20 cellular contexts compared by ENCODE assay signal in the genomic region with DNA sequence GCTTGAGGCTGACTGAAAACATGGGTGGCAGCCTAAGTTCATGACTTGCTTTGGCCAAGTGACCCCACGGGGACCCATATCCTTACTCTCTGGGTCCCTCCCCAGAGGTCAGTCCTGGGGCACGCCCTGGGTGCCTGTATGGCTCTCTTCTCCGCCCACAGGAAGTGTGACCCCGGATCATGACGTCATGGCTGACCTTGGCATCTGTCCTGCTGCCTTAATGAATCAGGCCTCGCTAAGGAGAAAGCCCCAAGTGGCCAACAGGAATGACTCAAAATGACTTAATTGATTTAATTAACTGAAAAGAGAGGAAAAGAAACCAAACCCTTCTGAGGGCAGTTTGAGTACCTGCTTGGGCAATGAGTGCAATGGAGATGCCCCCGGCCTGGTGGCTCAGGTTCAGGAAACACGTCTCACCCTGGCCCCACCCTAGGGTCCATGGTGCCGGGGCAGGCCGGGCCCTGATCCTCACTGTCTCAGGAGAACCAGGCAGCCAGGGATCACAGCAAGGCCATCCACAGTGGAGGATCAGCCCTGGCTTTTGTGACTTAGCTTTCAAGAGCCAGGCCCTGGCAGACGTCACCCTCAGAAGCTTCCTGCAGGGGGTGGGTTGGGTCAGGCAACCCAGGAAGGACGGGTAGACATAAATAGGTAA.
DNase-seq lines count a peak whose midpoint lies in the region; ATAC-seq, FAIRE-seq and TF ChIP-seq lines count a peak whose summit lies in the region.
"Had no signal": no experiment of that assay in that cellular context is flagged by ENCODE, and none has a peak within 500 bp of the region (broad histone marks: within the 10 kb centered on the region; RNA-seq: fewer than 3 reads in every experiment).

No MANE protein-coding gene starts in this region.

- BruUV-seq in HCT116 (replicated peaks; lab: Mats Ljungman, UMichigan), result no TSS peak
- no TSS peak for BruUV-seq in mammary epithelial cell (replicated peaks; lab: Mats Ljungman, UMichigan)

- H4K20me1 ChIP-seq in BLaER1 treated with 17β-estradiol and CSF1 and Interleukin-3, amounts not matched to agents 10 nM and 100 nM, result no peaks in the 10 kb centered on the region
- no peaks in the 10 kb centered on the region for H4K20me1 ChIP-seq in HCT116 (ENCODE audit: insufficient read depth)
- H4K20me1 ChIP-seq in mammary epithelial cell (ENCODE audit: insufficient read depth, low read length), result no peaks in the 10 kb centered on the region
- no peaks in the 10 kb centered on the region for H4K20me1 ChIP-seq in keratinocyte (ENCODE audit: control insufficient read depth, extremely low read depth, insufficient read depth, low read length)

- POLR2A ChIA-PET in HCT116 (lab: Charles Lee), result no interaction called here

- H3K79me2 ChIP-seq in HCT116 (ENCODE audit: insufficient read depth, low read length) (no peaks in the 10 kb centered on the region), mammary epithelial cell (ENCODE audit: insufficient read depth, low read length) (no peaks in the 10 kb centered on the region), keratinocyte (ENCODE audit: control insufficient read depth, insufficient read depth, low read length) (no peaks in the 10 kb centered on the region)

- H2AFZ ChIP-seq in HCT116 (ENCODE audit: low read depth, low read length, poor library complexity, severe bottlenecking), result no peak overlapping the region
- no peak overlapping the region for H2AFZ ChIP-seq in mammary epithelial cell (ENCODE audit: low read depth, low read length)
- peak overlapping the region; percentile 59 for H2AFZ ChIP-seq in keratinocyte (ENCODE audit: control insufficient read depth, low read length)

- peak; percentile 29 for FAIRE-seq in keratinocyte (lab: Jason Lieb, UNC)
- no peak for FAIRE-seq in GM12891 (lab: Jason Lieb, UNC)
- FAIRE-seq: GM18507, H54 had no signal

- ATAC-seq in HCT116 (peak; percentile 27; the same call in 1 of the 2 replicates), HG03439 (IDR thresholded peaks at IDR 0.05; ENCODE audit: unreplicated experiment) (no peak)
- ATAC-seq: left colon had no signal

- WGBS in mammary epithelial cell (ENCODE audit: low coverage, missing lambda C conversion rate), result 82% methylated on average over 8 of the region's 12 CpGs

- H3K4me2 ChIP-seq in BLaER1 treated with 17β-estradiol and CSF1 and Interleukin-3, amounts not matched to agents 10 nM and 100 nM, result peak overlapping the region in 6 of 11 experiments; percentile 14 to 53 (median 40); a peak in 6 of 22 replicates
- H3K4me2 ChIP-seq in HCT116 (ENCODE audit: low read length), result peak overlapping the region; percentile 31
- H3K4me2 ChIP-seq in mammary epithelial cell (ENCODE audit: insufficient read depth, low read depth, low read length), result no peak overlapping the region
- H3K4me2 ChIP-seq in keratinocyte (ENCODE audit: control insufficient read depth, extremely low read depth, insufficient read depth, low read depth, low read length), result peak overlapping the region; percentile 11

- CTCF ChIA-PET in HCT116 (lab: Charles Lee), result no interaction called here
- CTCF ChIA-PET in mammary epithelial cell (lab: Charles Lee; ENCODE audit: low non-redundant PET), result no interaction called here

- in situ Hi-C loops in mammary epithelial cell (cut with MboI; ENCODE audit: low sequenced_read_pairs in 2 of 2), result no loop called here

- no peaks in the 10 kb centered on the region for H3K36me3 ChIP-seq in BLaER1 treated with 17β-estradiol and CSF1 and Interleukin-3, amounts not matched to agents 10 nM and 100 nM
- no peaks in the 10 kb centered on the region for H3K36me3 ChIP-seq in HCT116 (ENCODE audit: control insufficient read depth in 1 of 2, insufficient read depth in 2 of 2, low read length in 2 of 2)
- no peaks in the 10 kb centered on the region for H3K36me3 ChIP-seq in mammary epithelial cell (ENCODE audit: insufficient read depth, low read length)
- H3K36me3 ChIP-seq in keratinocyte (ENCODE audit: control insufficient read depth in 2 of 2, extremely low read depth in 1 of 2, insufficient read depth in 2 of 2, low read length in 2 of 2), result no peaks in the 10 kb centered on the region
- H3K36me3 ChIP-seq: ascending aorta, upper lobe of left lung had no signal

- H3K9me1 ChIP-seq in keratinocyte (ENCODE audit: control insufficient read depth, extremely low read depth, insufficient read depth, low read length), result no peaks in the 10 kb centered on the region

- H3K27me3 ChIP-seq in BLaER1 treated with 17β-estradiol and CSF1 and Interleukin-3, amounts not matched to agents 10 nM and 100 nM, result no peaks in the 10 kb centered on the region
- no peaks in the 10 kb centered on the region for H3K27me3 ChIP-seq in HCT116 (ENCODE audit: insufficient read depth, low read length)
- H3K27me3 ChIP-seq in mammary epithelial cell (ENCODE audit: insufficient read depth, low read length), result no peaks in the 10 kb centered on the region
- no peaks in the 10 kb centered on the region for H3K27me3 ChIP-seq in keratinocyte (ENCODE audit: control insufficient read depth, extremely low read depth, insufficient read depth, low read length)
- H3K27me3 ChIP-seq: ascending aorta, upper lobe of left lung had no signal

- no peaks in the 10 kb centered on the region for H3K9me3 ChIP-seq in BLaER1 treated with 17β-estradiol and CSF1 and Interleukin-3, amounts not matched to agents 10 nM and 100 nM (replicated peaks in 1 of 11)
- H3K9me3 ChIP-seq in HCT116 (ENCODE audit: control insufficient read depth in 1 of 2, insufficient read depth in 1 of 2, low read depth in 1 of 2, low read length in 2 of 2), result no peaks in the 10 kb centered on the region
- H3K9me3 ChIP-seq in mammary epithelial cell (replicated peaks; ENCODE audit: insufficient read depth, low read length), result no peaks in the 10 kb centered on the region
- no peaks in the 10 kb centered on the region for H3K9me3 ChIP-seq in keratinocyte (ENCODE audit: control insufficient read depth, low read depth, low read length)
- H3K9me3 ChIP-seq: ascending aorta, upper lobe of left lung had no signal

- no peak overlapping the region for H3K9ac ChIP-seq in BLaER1 treated with 17β-estradiol and CSF1 and Interleukin-3, amounts not matched to agents 10 nM and 100 nM
- H3K9ac ChIP-seq in HCT116 (ENCODE audit: low read length), result no peak overlapping the region
- H3K9ac ChIP-seq in mammary epithelial cell (ENCODE audit: insufficient read depth, low read length), result no peak overlapping the region
- H3K9ac ChIP-seq in keratinocyte (ENCODE audit: control insufficient read depth, extremely low read depth, insufficient read depth, low read length), result no peak overlapping the region

- TF ChIP-seq POLR2A in HCT116 (IDR thresholded peaks at IDR 0.05; ENCODE audit: borderline replicate concordance, extremely low read depth, insufficient read depth, insufficient read length) (no peak), GM12891 (IDR thresholded peaks at IDR 0.05; ENCODE audit: low read depth, low read length) (no peak)

- H3K9me2 ChIP-seq in HCT116 (ENCODE audit: insufficient read depth), result no peaks in the 10 kb centered on the region

- no peak overlapping the region for H3K4me3 ChIP-seq in BLaER1 treated with 17β-estradiol and CSF1 and Interleukin-3, amounts not matched to agents 10 nM and 100 nM
- H3K4me3 ChIP-seq in HCT116 (replicated peaks in 1 of 2; ENCODE audit: low read depth in 1 of 2, low read length in 2 of 2) (no peak overlapping the region), mammary epithelial cell (replicated peaks in 1 of 3; ENCODE audit: insufficient read depth in 1 of 3, low read depth in 2 of 3, low read length in 3 of 3) (no peak overlapping the region), keratinocyte (ENCODE audit: control insufficient read depth in 2 of 3, extremely low read depth in 1 of 3, insufficient read depth in 2 of 3, low read depth in 1 of 3, low read length in 3 of 3) (no peak overlapping the region)
- H3K4me3 ChIP-seq: ascending aorta, upper lobe of left lung had no signal

- TF ChIP-seq CTCF in HCT116 (IDR thresholded peaks at IDR 0.05 in 2 of 3, conservative IDR thresholded peaks at IDR 0.05 in 1 of 3; ENCODE audit: borderline replicate concordance in 1 of 3, insufficient read depth in 1 of 3, low read depth in 2 of 3, low read length in 2 of 3), result no peak
- no peak for TF ChIP-seq CTCF in mammary epithelial cell (conservative IDR thresholded peaks at IDR 0.05 in 1 of 2, IDR thresholded peaks at IDR 0.05 in 1 of 2; ENCODE audit: extremely low read depth in 1 of 2, insufficient read depth in 1 of 2, low read depth in 1 of 2, low read length in 2 of 2)
- TF ChIP-seq CTCF in keratinocyte (optimal IDR thresholded peaks at IDR 0.05 in 1 of 3, IDR thresholded peaks at IDR 0.05 in 1 of 3, conservative IDR thresholded peaks at IDR 0.05 in 1 of 3; ENCODE audit: extremely low read depth in 1 of 3, insufficient read depth in 2 of 3, low read length in 3 of 3), result peak in 1 of 3 experiments; percentile 30

- intact Hi-C loops in HCT116 (cut with micrococcal nuclease) (no loop called here), mammary epithelial cell (cut with micrococcal nuclease) (loop anchor here (5.0 kb wide), 1 partner anchor 112 kb away; a partner anchor contains a TSS)

- dilution Hi-C loops in mammary epithelial cell (cut with HindIII; ENCODE audit: low sequenced_read_pairs) (loop anchor here (5.0 kb wide), 1 partner anchor 87 kb away; no protein-coding TSS in a partner anchor), keratinocyte (cut with MboI; ENCODE audit: extremely low pct_ligation_motif_present, low sequenced_read_pairs) (no loop called here)

- RAD21 ChIA-PET in HCT116 (lab: Charles Lee; ENCODE audit: low non-redundant PET in 1 of 2, low total read pairs in 2 of 2, uncharacterized antibody in 2 of 2, unreplicated experiment in 2 of 2), result no interaction called here

- no peak for DNase-seq in HCT116 (ENCODE audit: low read depth, low spot score)
- peak; percentile 61 for DNase-seq in mammary epithelial cell
- peak; percentile 59 for DNase-seq in keratinocyte (ENCODE audit: low read depth, low spot score)
- DNase-seq in NCI-H446 treated with DMSO at 0.1 percent for 48 hours (lab: John Stamatoyannopoulos, UW), result no peak
- no peak for DNase-seq in GM12891 (ENCODE audit: insufficient read length, low spot score)
- DNase-seq in NCI-H2107 (lab: John Stamatoyannopoulos, UW), result no peak
- DNase-seq: activated CD4-positive, alpha-beta T cell treated with anti-CD3 and anti-CD28 coated beads, Interleukin-2, amount 10 ng/mL, durations not matched to agents 7 days and 5 days; effector CD4-positive, alpha-beta T cell; left colon; MM.1S; naive B cell; NCI-H2171; stimulated activated CD4-positive, alpha-beta T cell treated with anti-CD3 and anti-CD28 coated beads, Interleukin-2, amount 100 ng/mL, for 24 hours; SW 1271; upper lobe of left lung had no signal

- H3K27ac ChIP-seq in BLaER1 treated with 17β-estradiol and CSF1 and Interleukin-3, amounts not matched to agents 10 nM and 100 nM, result no peak overlapping the region
- H3K27ac ChIP-seq in HCT116 (ENCODE audit: low read depth, low read length), result no peak overlapping the region
- no peak overlapping the region for H3K27ac ChIP-seq in mammary epithelial cell (ENCODE audit: insufficient read depth, low read depth, low read length)
- peak overlapping the region; percentile 37 for H3K27ac ChIP-seq in keratinocyte (ENCODE audit: control insufficient read depth, insufficient read depth, low read length)
- H3K27ac ChIP-seq: ascending aorta, upper lobe of left lung had no signal

- no peak for TF ChIP-seq RAD21 in HCT116 (IDR thresholded peaks at IDR 0.05; ENCODE audit: low read depth)

- H3K4me1 ChIP-seq in BLaER1 treated with 17β-estradiol and CSF1 and Interleukin-3, amounts not matched to agents 10 nM and 100 nM, result peaks cover 0 to 36% (median 13%) of the 10 kb centered on the region in 10 experiments; a peak in 11 of 20 replicates
- H3K4me1 ChIP-seq in HCT116 (ENCODE audit: control insufficient read depth in 1 of 2, insufficient read depth in 2 of 2, low read length in 2 of 2) (peaks cover 0 to 17% of the 10 kb centered on the region in 2 experiments; a peak in 2 of 4 replicates), mammary epithelial cell (ENCODE audit: insufficient read depth, low read length) (peaks cover 44% of the 10 kb centered on the region), keratinocyte (ENCODE audit: control insufficient read depth, extremely low read depth, insufficient read depth, low read length) (peaks cover 72% of the 10 kb centered on the region)
- H3K4me1 ChIP-seq: ascending aorta, upper lobe of left lung had no signal

Comparison
In these comparisons a context has a peak if more than half of its experiments do, and no peak if none do; other contexts are left out.
1. DNase-seq: peak in mammary epithelial cell (single experiment) and keratinocyte (single experiment); none in HCT116 (single experiment), NCI-H446 treated with DMSO at 0.1 percent for 48 hours (single experiment), GM12891 (single experiment) and NCI-H2107 (single experiment).